ENCODE assay signal across 14 cellular contexts in genomic region chr3:136898549-136898948, GRCh38. TPM values are rescaled to one million over a fixed set of nuclear protein-coding genes. Genes with fewer than 3 reads are reported as not detected.
DNase-seq lines count a peak whose midpoint lies in the region; ATAC-seq and TF ChIP-seq lines count a peak whose summit lies in the region.
"Had no signal": no experiment of that assay in that cellular context is flagged by ENCODE, and none has a peak within 500 bp of the region (broad histone marks: within the 10 kb centered on the region; RNA-seq: fewer than 3 reads in every experiment).

No MANE protein-coding gene starts in this region.

- POLR2A ChIA-PET in WTC11 (lab: Charles Lee): no interaction called here

- CTCF ChIA-PET in WTC11 (lab: Charles Lee): no interaction called here

- peak overlapping the region; percentile 3 to 69 (median 28) for H3K4me3 Mint-ChIP-seq in CD4-positive, CD25-positive, alpha-beta regulatory T cell
- H3K4me3 Mint-ChIP-seq in WTC11 (no peak overlapping the region), osteocyte (ENCODE audit: unreplicated experiment) (no peak overlapping the region)

- TF ChIP-seq CTCF in WTC11 (IDR thresholded peaks at IDR 0.05) (no peak), GM13977 (IDR thresholded peaks at IDR 0.05; ENCODE audit: extremely low read depth, insufficient read depth, missing control alignments) (no peak), osteocyte (IDR thresholded peaks at IDR 0.05) (no peak)

- H3K27ac Mint-ChIP-seq in CD4-positive, CD25-positive, alpha-beta regulatory T cell: peak overlapping the region in 2 of 3 donors; percentile 22 to 56
- H3K27ac Mint-ChIP-seq in WTC11 (peak overlapping the region; percentile 24; the same call in 1 of the 2 replicates), osteocyte (ENCODE audit: unreplicated experiment) (no peak overlapping the region)

- H3K27ac ChIP-seq in CD4-positive, CD25-positive, alpha-beta regulatory T cell (ENCODE audit: insufficient read depth, low read length, poor library complexity, severe bottlenecking): no peak overlapping the region
- H3K27ac ChIP-seq: ovary, thyroid gland had no signal

- peaks cover 1 to 15% (median 5%) of the 10 kb centered on the region in 7 donors for H3K9me3 Mint-ChIP-seq in CD4-positive, CD25-positive, alpha-beta regulatory T cell
- H3K9me3 Mint-ChIP-seq in WTC11: peaks cover 3% of the 10 kb centered on the region; the same call in 1 of the 2 replicates
- H3K9me3 Mint-ChIP-seq in osteocyte (ENCODE audit: unreplicated experiment): peaks cover 15% of the 10 kb centered on the region

- in situ Hi-C loops in GM13977 (cut with MboI; ENCODE audit: low pct_unique_long_range_greater_than_20kb, low sequenced_read_pairs, unreplicated experiment): no loop called here

- no peak for DNase-seq in CD4-positive, CD25-positive, alpha-beta regulatory T cell
- DNase-seq in COLO829 (ENCODE audit: low spot score) (peak; percentile 10), WTC11 (ENCODE audit: low spot score) (no peak), lung microvascular endothelial cell (ENCODE audit: low read depth in 2 of 2) (peak; percentile 8 to 35), GM13977 (ENCODE audit: low spot score) (no peak), osteocyte (ENCODE audit: extremely low spot score, unreplicated experiment) (no peak), NCI-H2107 treated with DMSO at 0.1 percent for 48 hours (lab: John Stamatoyannopoulos, UW; ENCODE audit: unreplicated experiment) (no peak)
- DNase-seq: activated CD4-positive, alpha-beta T cell treated with anti-CD3 and anti-CD28 coated beads for 4 hours; anterior cingulate cortex; H7; NCI-H526 treated with DMSO at 0.1 percent for 48 hours; ovary; thyroid gland had no signal

- ATAC-seq in CD4-positive, CD25-positive, alpha-beta regulatory T cell (ENCODE audit: low read depth in 2 of 2): no peak
- ATAC-seq in WTC11: no peak
- no peak for ATAC-seq in HG03469 (IDR thresholded peaks at IDR 0.05; ENCODE audit: unreplicated experiment)

- peaks cover 7% of the 10 kb centered on the region for H3K36me3 ChIP-seq in CD4-positive, CD25-positive, alpha-beta regulatory T cell (ENCODE audit: control insufficient read depth, insufficient read depth, low read length)
- H3K36me3 ChIP-seq: ovary, thyroid gland had no signal

- no peaks in the 10 kb centered on the region for H3K27me3 ChIP-seq in CD4-positive, CD25-positive, alpha-beta regulatory T cell (ENCODE audit: control insufficient read depth, insufficient read depth, low read length)
- H3K27me3 ChIP-seq: ovary, thyroid gland had no signal

- H3K4me3 ChIP-seq in CD4-positive, CD25-positive, alpha-beta regulatory T cell (ENCODE audit: low read depth, low read length): peak overlapping the region; percentile 49
- H3K4me3 ChIP-seq: ovary, thyroid gland had no signal

- H3K4me1 Mint-ChIP-seq in CD4-positive, CD25-positive, alpha-beta regulatory T cell: peaks cover 59 to 82% (median 72%) of the 10 kb centered on the region in 4 donors
- H3K4me1 Mint-ChIP-seq in WTC11 (peaks cover 67% of the 10 kb centered on the region), osteocyte (ENCODE audit: unreplicated experiment) (peaks cover 20% of the 10 kb centered on the region)

- peaks cover 26% of the 10 kb centered on the region for H3K36me3 Mint-ChIP-seq in CD4-positive, CD25-positive, alpha-beta regulatory T cell
- no peaks in the 10 kb centered on the region for H3K36me3 Mint-ChIP-seq in WTC11
- H3K36me3 Mint-ChIP-seq in osteocyte (ENCODE audit: unreplicated experiment): peaks cover 17% of the 10 kb centered on the region

- H3K4me1 ChIP-seq in CD4-positive, CD25-positive, alpha-beta regulatory T cell (ENCODE audit: control insufficient read depth, insufficient read depth, low read length, poor library complexity, severe bottlenecking): peaks cover 57% of the 10 kb centered on the region

- H3K9me3 ChIP-seq in CD4-positive, CD25-positive, alpha-beta regulatory T cell (ENCODE audit: control insufficient read depth in 2 of 2, low read length in 2 of 2): peaks cover 0 to 4% of the 10 kb centered on the region in 2 experiments
- H3K9me3 ChIP-seq: ovary, thyroid gland had no signal

- no peaks in the 10 kb centered on the region for H3K27me3 Mint-ChIP-seq in CD4-positive, CD25-positive, alpha-beta regulatory T cell
- H3K27me3 Mint-ChIP-seq in WTC11 (ENCODE audit: low read depth) (no peaks in the 10 kb centered on the region), osteocyte (ENCODE audit: unreplicated experiment) (no peaks in the 10 kb centered on the region)

TF ChIP-seq in WTC11, 78 proteins besides CTCF, POLR2A, EP300 and RAD21 (continues in another document):
- TF ChIP-seq AR (CRISPR knock-in tag; IDR thresholded peaks at IDR 0.05) (no peak), SP1 (CRISPR knock-in tag; conservative IDR thresholded peaks at IDR 0.05) (no peak), ATF1 (CRISPR knock-in tag; IDR thresholded peaks at IDR 0.05) (no peak), ZNF425 (CRISPR knock-in tag; conservative IDR thresholded peaks at IDR 0.05) (no peak), MLX (CRISPR knock-in tag; IDR thresholded peaks at IDR 0.05) (no peak), E2F4 (CRISPR knock-in tag; IDR thresholded peaks at IDR 0.05; ENCODE audit: borderline replicate concordance, low read depth) (no peak), ETV6 (CRISPR knock-in tag; IDR thresholded peaks at IDR 0.05) (no peak), TP53 (CRISPR knock-in tag; IDR thresholded peaks at IDR 0.05) (no peak), TEAD4 (CRISPR knock-in tag; IDR thresholded peaks at IDR 0.05) (no peak), CBFB (CRISPR knock-in tag; IDR thresholded peaks at IDR 0.05; ENCODE audit: low read depth) (no peak), NR1H2 (CRISPR knock-in tag; IDR thresholded peaks at IDR 0.05) (no peak), NR3C1 (CRISPR knock-in tag; conservative IDR thresholded peaks at IDR 0.05; ENCODE audit: low read depth) (no peak)

RNA-seq across cellular contexts. Expression of gene NCK1, which starts 36.5 kb away (rescaled TPM):
- total RNA-seq in CD4-positive, CD25-positive, alpha-beta regulatory T cell: 64.9 TPM
- polyA plus RNA-seq in CD4-positive, CD25-positive, alpha-beta regulatory T cell: 10 to 100 TPM; 48.7 to 63.5 (median 53.8) TPM
- total RNA-seq in WTC11 (2021) (24.4 to 31.6 TPM (median 28.9 TPM) in 3 replicates), lung microvascular endothelial cell (45.5 and 108 TPM in 2 replicates), osteocyte (37.3 and 38.6 TPM in 2 replicates)

RNA-seq across cellular contexts. Expression of gene IL20RB, which starts 59.2 kb away (rescaled TPM):
- total RNA-seq in CD4-positive, CD25-positive, alpha-beta regulatory T cell: 2.8 TPM
- under 1 TPM in 3 of 4 donors, not detected in 1; 0.23 to 0.61 (median 0.42) TPM for polyA plus RNA-seq in CD4-positive, CD25-positive, alpha-beta regulatory T cell
- total RNA-seq in WTC11 (2021): 2.3 to 3.1 TPM (median 2.4 TPM) in 3 replicates
- total RNA-seq in lung microvascular endothelial cell: 0.22 and 0.79 TPM in 2 replicates
- 0.55 TPM in 1 of 2 replicates, not detected in the other for total RNA-seq in osteocyte

Comparison
In these comparisons a context has a peak if more than half of its experiments do, and no peak if none do; other contexts are left out.
1. DNase-seq: peak in COLO829 (single experiment) and lung microvascular endothelial cell (2 of 2); none in CD4-positive, CD25-positive, alpha-beta regulatory T cell (0 of 3), WTC11 (single experiment), GM13977 (single experiment), osteocyte (single experiment) and NCI-H2107 treated with DMSO at 0.1 percent for 48 hours (single experiment).
2. H3K4me3 Mint-ChIP-seq: peak in CD4-positive, CD25-positive, alpha-beta regulatory T cell (4 of 4); none in WTC11 (single experiment) and osteocyte (single experiment).